Comparison of ENCODE assay signal across 22 cellular contexts in the genomic region with DNA sequence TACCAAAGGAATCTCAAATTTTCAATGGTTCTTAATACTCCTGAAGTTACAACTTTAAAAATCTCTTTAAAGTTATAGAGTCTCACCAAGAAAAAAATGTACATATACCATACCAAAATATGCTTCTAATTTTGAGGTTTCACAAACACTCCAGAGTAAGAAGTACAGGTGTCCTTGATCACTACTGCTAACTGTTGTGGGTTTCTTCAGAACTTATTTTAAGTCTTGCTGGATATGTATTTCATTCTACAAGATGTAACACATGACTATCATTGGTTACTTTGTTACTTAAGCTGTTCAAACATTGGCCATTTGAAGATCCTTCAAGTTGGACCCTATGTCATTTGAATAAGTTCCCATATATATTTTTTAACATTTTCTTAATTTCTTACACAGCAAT.
A peak's percentile ranks its signal among the peaks of the same experiment; 100 is the strongest.
DNase-seq lines count a peak whose midpoint lies in the region; ATAC-seq, FAIRE-seq and TF ChIP-seq lines count a peak whose summit lies in the region.
"Had no signal": no experiment of that assay in that cellular context is flagged by ENCODE, and none has a peak within 500 bp of the region (broad histone marks: within the 10 kb centered on the region; RNA-seq: fewer than 3 reads in every experiment).

No MANE protein-coding gene starts in this region.

- H3K4me1 Mint-ChIP-seq in T-helper 17 cell = no peaks in the 10 kb centered on the region
- H3K4me1 Mint-ChIP-seq: CD14-positive monocyte; CD8-positive, alpha-beta memory T cell had no signal

- CTCF ChIA-PET in A549 (lab: Yijun Ruan, JAX) = no interaction called here

- ATAC-seq in A549 = no peak
- no peak for ATAC-seq in T-helper 17 cell

- TF ChIP-seq CTCF in A549 (IDR thresholded peaks at IDR 0.05) = no peak

- no peak overlapping the region for H3K4me3 ChIP-seq in A549
- H3K4me3 ChIP-seq in Jurkat, Clone E6-1 (ENCODE audit: low read length) = no peak overlapping the region
- H3K4me3 ChIP-seq: BLaER1 treated with 17β-estradiol and CSF1 and Interleukin-3, amounts not matched to agents 10 nM and 100 nM had no signal

- no peak overlapping the region for H3K4me2 ChIP-seq in A549

- TF ChIP-seq RAD21 in A549 (conservative IDR thresholded peaks at IDR 0.05 in 1 of 2, IDR thresholded peaks at IDR 0.05 in 1 of 2) = no peak

- H3K36me3 Mint-ChIP-seq in T-helper 17 cell (ENCODE audit: low read depth) = no peaks in the 10 kb centered on the region
- H3K36me3 Mint-ChIP-seq: CD14-positive monocyte; CD8-positive, alpha-beta memory T cell had no signal

- H3K27me3 Mint-ChIP-seq in T-helper 17 cell = no peaks in the 10 kb centered on the region
- H3K27me3 Mint-ChIP-seq: CD4-positive, alpha-beta T cell had no signal

- DNase-seq in A549 (ENCODE audit: low read depth in 1 of 2, low spot score in 1 of 2) (no peak), SIG-M5 treated with dmso at 0.1 percent for 504 hours (lab: John Stamatoyannopoulos, UW; ENCODE audit: unreplicated experiment) (no peak), superior temporal gyrus (ENCODE audit: extremely low spot score) (no peak), T-helper 17 cell (no peak)
- DNase-seq in Jurkat, Clone E6-1 (ENCODE audit: low read depth, low spot score) = peak; percentile 63
- DNase-seq: ACHN; AML-193; BE2C; CD4-positive, alpha-beta T cell; CD8-positive, alpha-beta memory T cell; DMS 273 treated with DMSO at 0.1 percent for 48 hours; DMS79; H7; HCEC 1CT had no signal

- H3K27ac ChIP-seq in A549 = no peak overlapping the region
- H3K27ac ChIP-seq: 22Rv1; BLaER1 treated with 17β-estradiol and CSF1 and Interleukin-3, amounts not matched to agents 10 nM and 100 nM had no signal

- no peak overlapping the region for H3K4me3 Mint-ChIP-seq in T-helper 17 cell
- H3K4me3 Mint-ChIP-seq: CD14-positive monocyte; CD4-positive, alpha-beta T cell; CD8-positive, alpha-beta memory T cell had no signal

- FAIRE-seq in A549 (lab: Jason Lieb, UNC) (peak; percentile 18), colon (lab: Jason Lieb, UNC) (peak; percentile 83)
- FAIRE-seq: A204.1, D721Med, GM12892, H1 had no signal

- POLR2A ChIA-PET in A549 (lab: Yijun Ruan, JAX) = no interaction called here

- no peaks in the 10 kb centered on the region for H3K4me1 ChIP-seq in A549
- H3K4me1 ChIP-seq: BE2C had no signal

- no peak for TF ChIP-seq POLR2A in A549 (IDR thresholded peaks at IDR 0.05; ENCODE audit: low read length)

- H3K27ac Mint-ChIP-seq in T-helper 17 cell = no peak overlapping the region
- H3K27ac Mint-ChIP-seq: CD14-positive monocyte; CD4-positive, alpha-beta T cell had no signal

- H3K9me3 ChIP-seq in A549 (no peaks in the 10 kb centered on the region), T-helper 17 cell (ENCODE audit: control insufficient read depth, low read length, poor library complexity, severe bottlenecking) (no peaks in the 10 kb centered on the region)
- H3K9me3 ChIP-seq: BE2C; BLaER1 treated with 17β-estradiol and CSF1 and Interleukin-3, amounts not matched to agents 10 nM and 100 nM had no signal

- no peak for TF ChIP-seq EP300 in A549 (IDR thresholded peaks at IDR 0.05)

TF ChIP-seq in A549, 52 proteins besides CTCF, POLR2A, EP300 and RAD21:
- TF ChIP-seq MYC (IDR thresholded peaks at IDR 0.05; ENCODE audit: borderline replicate concordance, low read length) (no peak), NR3C1 (IDR thresholded peaks at IDR 0.05) (no peak), JUNB (IDR thresholded peaks at IDR 0.05) (no peak), JUN (IDR thresholded peaks at IDR 0.05) (no peak), FOSB (CRISPR knock-in tag; IDR thresholded peaks at IDR 0.05) (no peak), ZC3H11A (IDR thresholded peaks at IDR 0.05) (no peak), RNF2 (IDR thresholded peaks at IDR 0.05; ENCODE audit: borderline replicate concordance, low read depth) (no peak), POLR2AphosphoS2 (conservative IDR thresholded peaks at IDR 0.05; ENCODE audit: low read length) (no peak), EHMT2 (IDR thresholded peaks at IDR 0.05; ENCODE audit: low read depth) (no peak), CBX8 (IDR thresholded peaks at IDR 0.05) (no peak), HDAC2 (IDR thresholded peaks at IDR 0.05) (no peak), NFE2L2 (conservative IDR thresholded peaks at IDR 0.05; ENCODE audit: low read length) (no peak), NPAS2 (CRISPR knock-in tag; IDR thresholded peaks at IDR 0.05; ENCODE audit: borderline replicate concordance) (no peak), EHF (CRISPR knock-in tag; IDR thresholded peaks at IDR 0.05) (no peak), FOXS1 (CRISPR knock-in tag; IDR thresholded peaks at IDR 0.05) (no peak), GATA3 (IDR thresholded peaks at IDR 0.05; ENCODE audit: borderline replicate concordance) (no peak), HOXA7 (CRISPR knock-in tag; IDR thresholded peaks at IDR 0.05) (no peak), RCOR1 (IDR thresholded peaks at IDR 0.05; ENCODE audit: low read depth, low read length) (no peak)
- TF ChIP-seq, protein P1, sequence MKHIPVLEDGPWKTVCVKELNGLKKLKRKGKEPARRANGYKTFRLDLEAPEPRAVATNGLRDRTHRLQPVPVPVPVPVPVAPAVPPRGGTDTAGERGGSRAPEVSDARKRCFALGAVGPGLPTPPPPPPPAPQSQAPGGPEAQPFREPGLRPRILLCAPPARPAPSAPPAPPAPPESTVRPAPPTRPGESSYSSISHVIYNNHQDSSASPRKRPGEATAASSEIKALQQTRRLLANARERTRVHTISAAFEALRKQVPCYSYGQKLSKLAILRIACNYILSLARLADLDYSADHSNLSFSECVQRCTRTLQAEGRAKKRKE (CRISPR knock-in tag; IDR thresholded peaks at IDR 0.05; ENCODE audit: low read depth) = no peak
